ENCODE assay signal across 5 cellular contexts in the genomic region with DNA sequence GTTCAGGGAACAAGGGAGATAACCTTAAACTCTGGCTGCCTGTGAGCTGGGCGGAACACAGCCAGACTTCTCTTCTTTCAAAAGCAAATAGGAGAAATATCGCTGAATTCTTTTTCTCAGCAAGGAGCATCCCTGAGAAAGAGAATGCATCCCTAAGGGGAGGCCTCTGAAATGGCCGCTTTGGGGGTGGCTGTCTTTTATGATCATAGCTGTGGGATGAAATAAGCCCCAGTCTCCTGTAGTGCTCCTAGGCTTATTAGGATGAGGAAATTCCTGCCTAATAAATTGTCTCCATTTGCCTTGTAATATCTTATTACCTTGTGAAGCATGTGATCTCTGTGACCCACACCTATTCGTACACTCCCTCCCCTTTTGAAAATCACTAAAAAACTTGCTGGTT. TPM values are rescaled to one million over a fixed set of nuclear protein-coding genes. Genes with fewer than 3 reads are reported as not detected.
"Had no signal": no experiment of that assay in that cellular context is flagged by ENCODE, and none has a peak within 500 bp of the region (broad histone marks: within the 10 kb centered on the region; RNA-seq: fewer than 3 reads in every experiment).

No MANE protein-coding gene starts in this region.

RNA-seq across cellular contexts. Expression of gene OR2Y1, which starts 39.4 kb away (rescaled TPM):
- total RNA-seq: HepG2, HT-29, HT1080, IMR-90 had no signal
- polyA plus RNA-seq: HepG2, IgD-negative memory B cell, IMR-90 had no signal

RNA-seq across cellular contexts. Expression of gene FLT4, which starts 51.0 kb away (rescaled TPM):
- total RNA-seq: HepG2, HT-29 had no signal
- polyA plus RNA-seq: HepG2 had no signal
